Comparison of ENCODE assay signal across 9 cellular contexts in genomic region chr2:206163251-206163880, GRCh38. TPM values are rescaled to one million over a fixed set of nuclear protein-coding genes. Genes with fewer than 3 reads are reported as not detected.
DNase-seq lines count a peak whose midpoint lies in the region; ATAC-seq and TF ChIP-seq lines count a peak whose summit lies in the region.
"Had no signal": no experiment of that assay in that cellular context is flagged by ENCODE, and none has a peak within 500 bp of the region (broad histone marks: within the 10 kb centered on the region; RNA-seq: fewer than 3 reads in every experiment).

No MANE protein-coding gene starts in this region.

- H3F3A ChIP-seq in GM23248 (ENCODE audit: insufficient read depth): peaks cover 34% of the 10 kb centered on the region

- H3K4me2 ChIP-seq in GM23248 (ENCODE audit: unreplicated experiment): no peak overlapping the region

- CTCF ChIA-PET in activated B cell treated with CpG ODN at 0.5 μM for 24 hours (lab: Charles Lee): interaction anchor here (1.4 kb wide), 2 partner anchors 9 to 15 kb away, joined by 3 to 4 read pairs; no protein-coding TSS in a partner anchor

- no peak overlapping the region for H2AFZ ChIP-seq in GM23248

- DNase-seq in T-helper 2 cell treated with Interferon-gamma antibody and Interleukin-4, amounts not matched to agents 5 μg/mL and 100 μg/mL, for 36 hours (ENCODE audit: low spot score): no peak
- DNase-seq in T-helper 2 cell: no peak
- DNase-seq in GM23248: peak; percentile 11
- DNase-seq in activated B cell treated with CpG ODN at 0.5 μM for 24 hours: no peak
- DNase-seq in memory B cell (ENCODE audit: low spot score in 2 of 2): no peak
- DNase-seq in NCI-H1436 treated with DMSO at 0.1 percent for 48 hours (lab: John Stamatoyannopoulos, UW): no peak
- no peak for DNase-seq in stomach
- no peak for DNase-seq in inferior parietal cortex (ENCODE audit: extremely low spot score)

- no peak for TF ChIP-seq POLR2A in stomach (IDR thresholded peaks at IDR 0.05)

- no peak for TF ChIP-seq CTCF in activated B cell treated with CpG ODN at 0.5 μM for 24 hours (IDR thresholded peaks at IDR 0.05)
- no peak for TF ChIP-seq CTCF in stomach (IDR thresholded peaks at IDR 0.05)

- ATAC-seq in activated B cell treated with CpG ODN at 0.5 μM for 24 hours (ENCODE audit: low read depth) (no peak), memory B cell (ENCODE audit: low read depth) (no peak)

- no peaks in the 10 kb centered on the region for H3K27me3 Mint-ChIP-seq in T-helper 2 cell treated with Interferon-gamma antibody and Interleukin-4, amounts not matched to agents 5 μg/mL and 100 μg/mL, for 36 hours (ENCODE audit: low read depth)
- H3K27me3 Mint-ChIP-seq in activated B cell treated with CpG ODN at 0.5 μM for 24 hours: no peaks in the 10 kb centered on the region
- H3K27me3 Mint-ChIP-seq in memory B cell: no peaks in the 10 kb centered on the region

- H3K9me3 Mint-ChIP-seq in T-helper 2 cell treated with Interferon-gamma antibody and Interleukin-4, amounts not matched to agents 5 μg/mL and 100 μg/mL, for 36 hours: no peaks in the 10 kb centered on the region
- H3K9me3 Mint-ChIP-seq in activated B cell treated with CpG ODN at 0.5 μM for 24 hours: no peaks in the 10 kb centered on the region
- no peaks in the 10 kb centered on the region for H3K9me3 Mint-ChIP-seq in memory B cell

- no peak for TF ChIP-seq EP300 in stomach (IDR thresholded peaks at IDR 0.05)

- peak overlapping the region; percentile 19; the same call in 1 of the 2 replicates for H3K9ac ChIP-seq in GM23248

- in situ Hi-C loops in GM23248 (cut with MboI): loop anchor here (10.0 kb wide), 1 partner anchor 101 kb away; no protein-coding TSS in a partner anchor

- H3K36me3 Mint-ChIP-seq in T-helper 2 cell treated with Interferon-gamma antibody and Interleukin-4, amounts not matched to agents 5 μg/mL and 100 μg/mL, for 36 hours (ENCODE audit: low read depth): peaks cover 49% of the 10 kb centered on the region
- H3K36me3 Mint-ChIP-seq in activated B cell treated with CpG ODN at 0.5 μM for 24 hours (ENCODE audit: low read depth) (peaks cover 65% of the 10 kb centered on the region), memory B cell (peaks cover 17% of the 10 kb centered on the region)

- H3K4me1 ChIP-seq in GM23248 (ENCODE audit: insufficient read depth): peaks cover 16% of the 10 kb centered on the region
- H3K4me1 ChIP-seq in stomach: peaks cover 11 to 35% (median 22%) of the 10 kb centered on the region in 4 donors

- H3K79me2 ChIP-seq in GM23248 (ENCODE audit: insufficient read depth): peaks cover 56% of the 10 kb centered on the region

- peak overlapping the region; percentile 24 for H3K27ac Mint-ChIP-seq in T-helper 2 cell treated with Interferon-gamma antibody and Interleukin-4, amounts not matched to agents 5 μg/mL and 100 μg/mL, for 36 hours
- H3K27ac Mint-ChIP-seq in activated B cell treated with CpG ODN at 0.5 μM for 24 hours (peak overlapping the region; percentile 26), memory B cell (peak overlapping the region; percentile 80)

- H3K4me3 ChIP-seq in GM23248: no peak overlapping the region
- no peak overlapping the region for H3K4me3 ChIP-seq in stomach

- intact Hi-C loops in activated B cell treated with CpG ODN at 0.5 μM for 24 hours (cut with micrococcal nuclease) (loop anchor here (10.0 kb wide), 1 partner anchor 1311 kb away; no protein-coding TSS in a partner anchor), stomach (cut with DNase I; ENCODE audit: low total_unique reads) (no loop called here)

- H3K4me1 Mint-ChIP-seq in T-helper 2 cell treated with Interferon-gamma antibody and Interleukin-4, amounts not matched to agents 5 μg/mL and 100 μg/mL, for 36 hours (ENCODE audit: low read depth): peaks cover 21% of the 10 kb centered on the region
- H3K4me1 Mint-ChIP-seq in activated B cell treated with CpG ODN at 0.5 μM for 24 hours (peaks cover 42% of the 10 kb centered on the region), memory B cell (peaks cover 16% of the 10 kb centered on the region)

- WGBS in GM23248 (ENCODE audit: low coverage in 1 of 2, low lambda C conversion rate in 2 of 2, missing lambda C conversion rate in 2 of 2), 2 experiments: 69 to 75% methylated on average over 3 of the region's 3 CpGs
- 70 to 92% (median 87%) methylated on average over 3 of the region's 3 CpGs for WGBS in stomach, 5 donors

- H3K36me3 ChIP-seq in GM23248 (ENCODE audit: low read depth): peaks cover 31% of the 10 kb centered on the region
- H3K36me3 ChIP-seq in stomach: peaks cover 25 to 62% (median 55%) of the 10 kb centered on the region in 4 donors

- H3K27me3 ChIP-seq in GM23248 (replicated peaks; ENCODE audit: insufficient read depth) (no peaks in the 10 kb centered on the region), stomach (no peaks in the 10 kb centered on the region)

- POLR2A ChIA-PET in activated B cell treated with CpG ODN at 0.5 μM for 24 hours (lab: Charles Lee): interaction anchor here (0.6 to 0.8 kb wide), 2 partner anchors 20 to 151 kb away, joined by 4 to 5 read pairs; no protein-coding TSS in a partner anchor

- H3K4me3 Mint-ChIP-seq in T-helper 2 cell treated with Interferon-gamma antibody and Interleukin-4, amounts not matched to agents 5 μg/mL and 100 μg/mL, for 36 hours: no peak overlapping the region
- H3K4me3 Mint-ChIP-seq in activated B cell treated with CpG ODN at 0.5 μM for 24 hours (no peak overlapping the region), memory B cell (no peak overlapping the region)
- H3K4me3 Mint-ChIP-seq: T-helper 1 cell treated with Interleukin-12 subunit alpha and Interleukin-12 subunit beta and Interleukin-4 antibody, amounts not matched to agents 30 μg/mL and 1 μg/mL, for 36 hours had no signal

- H3K9me3 ChIP-seq in GM23248 (ENCODE audit: low read depth): no peaks in the 10 kb centered on the region
- H3K9me3 ChIP-seq in stomach: no peaks in the 10 kb centered on the region

- H4K20me1 ChIP-seq in GM23248 (ENCODE audit: insufficient read depth): no peaks in the 10 kb centered on the region

- H3K27ac ChIP-seq in GM23248: peak overlapping the region; percentile 5; the same call in 1 of the 2 replicates
- no peak overlapping the region for H3K27ac ChIP-seq in stomach

- H3K9me2 ChIP-seq in GM23248 (ENCODE audit: insufficient read depth): no peaks in the 10 kb centered on the region

RNA-seq across cellular contexts. Expression of gene EEF1B2, which starts 3.7 kb away (rescaled TPM):
- total RNA-seq in GM23248 (2014; rRNA removed; shearing (Covaris generic)): 365 and 382 TPM in 2 replicates
- polyA plus RNA-seq in GM23248 (2016; fragmentation: Nextera tagmentation; extraction: Ambion mirVana) (390 and 394 TPM in 2 replicates), stomach (1,000 to 10,000 TPM in 1 of 3 donors, 100 to 1,000 TPM in 2; 744 to 1,000 (median 790) TPM)
- total RNA-seq in activated B cell treated with CpG ODN at 0.5 μM for 24 hours (1,278 and 1,486 TPM in 2 replicates), stomach (100 to 1,000 TPM in 4 of 5 donors, 10 to 100 TPM in 1; 62.6 to 818 (median 284) TPM)

RNA-seq across cellular contexts. Expression of gene NDUFS1, which starts 4.1 kb away (rescaled TPM):
- 77.0 and 87.5 TPM in 2 replicates for total RNA-seq in GM23248 (2014; rRNA removed; shearing (Covaris generic))
- polyA plus RNA-seq in GM23248 (2016; fragmentation: Nextera tagmentation; extraction: Ambion mirVana) (49.8 and 52.0 TPM in 2 replicates), stomach (10 to 100 TPM; 17.7 to 29.2 (median 25.3) TPM)
- total RNA-seq in activated B cell treated with CpG ODN at 0.5 μM for 24 hours (47.3 and 50.1 TPM in 2 replicates), stomach (100 to 1,000 TPM in 2 of 5 donors, 10 to 100 TPM in 2, 1 to 10 TPM in 1; 9.8 to 143 (median 96.2) TPM)

Comparison
In these comparisons a context has a peak if more than half of its experiments do, and no peak if none do; other contexts are left out.
1. H3K27ac Mint-ChIP-seq: peak in every context shown above with its lines; median percentile 80 in memory B cell; 26 in activated B cell treated with CpG ODN at 0.5 μM for 24 hours; 24 in T-helper 2 cell treated with Interferon-gamma antibody and Interleukin-4, amounts not matched to agents 5 μg/mL and 100 μg/mL, for 36 hours.